Comparison of ENCODE assay signal across 36 cellular contexts in genomic region chr20:38616457-38616856, GRCh38. TPM values are rescaled to one million over a fixed set of nuclear protein-coding genes. Genes with fewer than 3 reads are reported as not detected.
"Had no signal": no experiment of that assay in that cellular context is flagged by ENCODE, and none has a peak within 500 bp of the region (broad histone marks: within the 10 kb centered on the region; RNA-seq: fewer than 3 reads in every experiment).

No MANE protein-coding gene starts in this region.

- H3K9me3 ChIP-seq: ascending aorta had no signal

- ATAC-seq: activated CD4-positive, alpha-beta T cell treated with anti-CD3 and anti-CD28 coated beads for 36 hours; activated CD4-positive, CD25-positive, alpha-beta regulatory T cell treated with anti-CD3 and anti-CD28 coated beads, Interleukin-2, amount 50 U/mL, for 24 hours; activated CD8-positive, alpha-beta memory T cell treated with anti-CD3 and anti-CD28 coated beads, Interleukin-2, amount 10 ng/mL, durations not matched to agents 7 days and 5 days; activated CD8-positive, alpha-beta T cell treated with anti-CD3 and anti-CD28 coated beads, Interleukin-2, amount 10 ng/mL, durations not matched to agents 7 days and 5 days; activated naive CD8-positive, alpha-beta T cell treated with anti-CD3 and anti-CD28 coated beads, Interleukin-2, amount 50 U/mL, for 24 hours; T-helper 17 cell had no signal

- H3K4me1 Mint-ChIP-seq: activated CD4-positive, alpha-beta memory T cell treated with anti-CD3 and anti-CD28 coated beads, Interleukin-2, amount 10 ng/mL, durations not matched to agents 7 days and 5 days; activated CD4-positive, alpha-beta T cell treated with anti-CD3 and anti-CD28 coated beads for 36 hours; activated CD4-positive, alpha-beta T cell treated with anti-CD3 and anti-CD28 coated beads, Interleukin-2, amount 10 ng/mL, durations not matched to agents 7 days and 5 days; activated CD8-positive, alpha-beta memory T cell treated with anti-CD3 and anti-CD28 coated beads, Interleukin-2, amount 10 ng/mL, durations not matched to agents 7 days and 5 days; activated naive CD4-positive, alpha-beta T cell treated with anti-CD3 and anti-CD28 coated beads, Interleukin-2, amount 10 ng/mL, durations not matched to agents 7 days and 5 days; activated naive CD4-positive, alpha-beta T cell treated with anti-CD3 and anti-CD28 coated beads, Interleukin-2, amount 50 U/mL, for 24 hours; activated naive CD8-positive, alpha-beta T cell treated with anti-CD3 and anti-CD28 coated beads, Interleukin-2, amount 10 ng/mL, durations not matched to agents 7 days and 5 days; activated naive CD8-positive, alpha-beta T cell treated with anti-CD3 and anti-CD28 coated beads, Interleukin-2, amount 50 U/mL, for 24 hours; central memory CD8-positive, alpha-beta T cell had no signal

- H3K4me3 Mint-ChIP-seq: activated CD4-positive, alpha-beta memory T cell treated with anti-CD3 and anti-CD28 coated beads, Interleukin-2, amount 10 ng/mL, durations not matched to agents 7 days and 5 days; activated CD4-positive, alpha-beta T cell treated with anti-CD3 and anti-CD28 coated beads for 36 hours; activated CD4-positive, alpha-beta T cell treated with anti-CD3 and anti-CD28 coated beads, Interleukin-2, amount 10 ng/mL, durations not matched to agents 7 days and 5 days; activated CD8-positive, alpha-beta memory T cell treated with anti-CD3 and anti-CD28 coated beads, Interleukin-2, amount 10 ng/mL, durations not matched to agents 7 days and 5 days; activated CD8-positive, alpha-beta T cell treated with anti-CD3 and anti-CD28 coated beads, Interleukin-2, amount 10 ng/mL, durations not matched to agents 7 days and 5 days; activated naive CD4-positive, alpha-beta T cell treated with anti-CD3 and anti-CD28 coated beads, Interleukin-2, amount 10 ng/mL, durations not matched to agents 7 days and 5 days; activated naive CD4-positive, alpha-beta T cell treated with anti-CD3 and anti-CD28 coated beads, Interleukin-2, amount 50 U/mL, for 24 hours; activated naive CD8-positive, alpha-beta T cell; activated naive CD8-positive, alpha-beta T cell treated with anti-CD3 and anti-CD28 coated beads, Interleukin-2, amount 10 ng/mL, durations not matched to agents 7 days and 5 days; activated naive CD8-positive, alpha-beta T cell treated with anti-CD3 and anti-CD28 coated beads, Interleukin-2, amount 50 U/mL, for 24 hours; activated T-cell treated with anti-CD3 and anti-CD28 coated beads, Interleukin-2, amount 50 U/mL, for 24 hours; brain; central memory CD8-positive, alpha-beta T cell; T-helper 17 cell; WTC11 had no signal

- H3K27ac ChIP-seq: ascending aorta, cardiac muscle cell, WERI-Rb-1 had no signal

- H3K36me3 ChIP-seq: ascending aorta, cardiac muscle cell, WERI-Rb-1 had no signal

- H3K36me3 Mint-ChIP-seq: activated CD8-positive, alpha-beta memory T cell treated with anti-CD3 and anti-CD28 coated beads, Interleukin-2, amount 10 ng/mL, durations not matched to agents 7 days and 5 days; activated naive CD4-positive, alpha-beta T cell treated with anti-CD3 and anti-CD28 coated beads, Interleukin-2, amount 10 ng/mL, durations not matched to agents 7 days and 5 days; activated naive CD4-positive, alpha-beta T cell treated with anti-CD3 and anti-CD28 coated beads, Interleukin-2, amount 50 U/mL, for 24 hours; activated naive CD8-positive, alpha-beta T cell; activated naive CD8-positive, alpha-beta T cell treated with anti-CD3 and anti-CD28 coated beads, Interleukin-2, amount 10 ng/mL, durations not matched to agents 7 days and 5 days; brain; WTC11 had no signal

- H3K4me3 ChIP-seq: ascending aorta, cardiac muscle cell had no signal

- DNase-seq: activated CD4-positive, alpha-beta memory T cell treated with anti-CD3 and anti-CD28 coated beads, Interleukin-2, amount 10 ng/mL, durations not matched to agents 7 days and 5 days; activated CD4-positive, alpha-beta T cell treated with anti-CD3 and anti-CD28 coated beads for 1 hour; activated CD4-positive, alpha-beta T cell treated with anti-CD3 and anti-CD28 coated beads for 36 hours; activated CD4-positive, alpha-beta T cell treated with anti-CD3 and anti-CD28 coated beads for 48 hours; activated CD4-positive, alpha-beta T cell treated with anti-CD3 and anti-CD28 coated beads, Interleukin-2, amount 10 ng/mL, durations not matched to agents 7 days and 5 days; activated CD4-positive, alpha-beta T cell treated with anti-CD3 and anti-CD28 coated beads, Interleukin-2, amount 50 U/mL, for 48 hours; activated CD4-positive, CD25-positive, alpha-beta regulatory T cell; activated CD8-positive, alpha-beta memory T cell treated with anti-CD3 and anti-CD28 coated beads for 24 hours; activated CD8-positive, alpha-beta memory T cell treated with anti-CD3 and anti-CD28 coated beads, Interleukin-2, amount 10 ng/mL, durations not matched to agents 7 days and 5 days; activated CD8-positive, alpha-beta memory T cell treated with anti-CD3 and anti-CD28 coated beads, Interleukin-2, amount 50 U/mL, for 48 hours; activated CD8-positive, alpha-beta T cell treated with anti-CD3 and anti-CD28 coated beads, Interleukin-2, amount 10 ng/mL, durations not matched to agents 7 days and 5 days; activated effector memory CD4-positive, alpha-beta T cell treated with Interleukin-2 at 50 U/mL for 16 hours; activated gamma-delta T cell; activated naive CD4-positive, alpha-beta T cell treated with anti-CD3 and anti-CD28 coated beads, Interleukin-2, amount 10 ng/mL, durations not matched to agents 7 days and 5 days; activated naive CD4-positive, alpha-beta T cell treated with Interleukin-2 at 50 U/mL for 16 hours; activated naive CD8-positive, alpha-beta T cell treated with anti-CD3 and anti-CD28 coated beads, Interleukin-2, amount 10 ng/mL, durations not matched to agents 7 days and 5 days; activated naive CD8-positive, alpha-beta T cell treated with anti-CD3 and anti-CD28 coated beads, Interleukin-2, amount 50 U/mL, for 24 hours; activated T-cell treated with anti-CD3 and anti-CD28 coated beads, Interleukin-2, amount 50 U/mL, for 24 hours; activated T-cell treated with anti-CD3 and anti-CD28 coated beads, Interleukin-2, amount 50 U/mL, for 48 hours; amygdala; cerebellar nuclear complex; T-helper 17 cell; T1000; WERI-Rb-1 had no signal

- H3K27ac Mint-ChIP-seq: activated CD4-positive, alpha-beta memory T cell treated with anti-CD3 and anti-CD28 coated beads, Interleukin-2, amount 10 ng/mL, durations not matched to agents 7 days and 5 days; activated CD4-positive, alpha-beta T cell treated with anti-CD3 and anti-CD28 coated beads for 36 hours; activated CD4-positive, alpha-beta T cell treated with anti-CD3 and anti-CD28 coated beads, Interleukin-2, amount 10 ng/mL, durations not matched to agents 7 days and 5 days; activated CD8-positive, alpha-beta memory T cell treated with anti-CD3 and anti-CD28 coated beads, Interleukin-2, amount 10 ng/mL, durations not matched to agents 7 days and 5 days; activated CD8-positive, alpha-beta T cell treated with anti-CD3 and anti-CD28 coated beads, Interleukin-2, amount 10 ng/mL, durations not matched to agents 7 days and 5 days; activated naive CD4-positive, alpha-beta T cell treated with anti-CD3 and anti-CD28 coated beads, Interleukin-2, amount 10 ng/mL, durations not matched to agents 7 days and 5 days; activated naive CD4-positive, alpha-beta T cell treated with anti-CD3 and anti-CD28 coated beads, Interleukin-2, amount 50 U/mL, for 24 hours; activated naive CD8-positive, alpha-beta T cell; activated naive CD8-positive, alpha-beta T cell treated with anti-CD3 and anti-CD28 coated beads, Interleukin-2, amount 10 ng/mL, durations not matched to agents 7 days and 5 days; activated naive CD8-positive, alpha-beta T cell treated with anti-CD3 and anti-CD28 coated beads, Interleukin-2, amount 50 U/mL, for 24 hours; activated T-cell treated with anti-CD3 and anti-CD28 coated beads, Interleukin-2, amount 50 U/mL, for 24 hours; activated T-helper 2 cell treated with anti-CD3 and anti-CD28 coated beads, Interferon-gamma antibody, Interleukin-2, Interleukin-4, amounts not matched to agents 10 μg/mL and 5 μg/mL and 100 μg/mL, durations not matched to agents 14 hours and 24 hours and 36 hours; brain; T-helper 17 cell; WTC11 had no signal

- H3K4me1 ChIP-seq: ascending aorta had no signal

- H3K27me3 ChIP-seq: ascending aorta, cardiac muscle cell had no signal

- H3K9me3 Mint-ChIP-seq: activated CD4-positive, alpha-beta memory T cell treated with anti-CD3 and anti-CD28 coated beads, Interleukin-2, amount 10 ng/mL, durations not matched to agents 7 days and 5 days; activated CD4-positive, alpha-beta T cell treated with anti-CD3 and anti-CD28 coated beads, Interleukin-2, amount 10 ng/mL, durations not matched to agents 7 days and 5 days; activated naive CD4-positive, alpha-beta T cell treated with anti-CD3 and anti-CD28 coated beads, Interleukin-2, amount 10 ng/mL, durations not matched to agents 7 days and 5 days; activated naive CD4-positive, alpha-beta T cell treated with anti-CD3 and anti-CD28 coated beads, Interleukin-2, amount 50 U/mL, for 24 hours; activated naive CD8-positive, alpha-beta T cell treated with anti-CD3 and anti-CD28 coated beads, Interleukin-2, amount 10 ng/mL, durations not matched to agents 7 days and 5 days; activated naive CD8-positive, alpha-beta T cell treated with anti-CD3 and anti-CD28 coated beads, Interleukin-2, amount 50 U/mL, for 24 hours; activated T-cell treated with anti-CD3 and anti-CD28 coated beads, Interleukin-2, amount 50 U/mL, for 24 hours; activated T-helper 2 cell treated with anti-CD3 and anti-CD28 coated beads, Interferon-gamma antibody, Interleukin-2, Interleukin-4, amounts not matched to agents 10 μg/mL and 5 μg/mL and 100 μg/mL, durations not matched to agents 14 hours and 24 hours and 36 hours; brain; central memory CD8-positive, alpha-beta T cell; WTC11 had no signal

RNA-seq across cellular contexts. Expression of gene ARHGAP40, which starts 14.8 kb away (rescaled TPM):
- total RNA-seq: activated CD4-positive, alpha-beta memory T cell treated with anti-CD3 and anti-CD28 coated beads, Interleukin-2, amount 10 ng/mL, durations not matched to agents 7 days and 5 days; activated CD4-positive, alpha-beta T cell treated with anti-CD3 and anti-CD28 coated beads for 36 hours; activated CD4-positive, alpha-beta T cell treated with anti-CD3 and anti-CD28 coated beads, Interleukin-2, amount 10 ng/mL, durations not matched to agents 7 days and 5 days; activated CD8-positive, alpha-beta memory T cell treated with anti-CD3 and anti-CD28 coated beads, Interleukin-2, amount 10 ng/mL, durations not matched to agents 7 days and 5 days; activated CD8-positive, alpha-beta T cell treated with anti-CD3 and anti-CD28 coated beads, Interleukin-2, amount 10 ng/mL, durations not matched to agents 7 days and 5 days; activated naive CD8-positive, alpha-beta T cell treated with anti-CD3 and anti-CD28 coated beads, Interleukin-2, amount 10 ng/mL, durations not matched to agents 7 days and 5 days; activated T-helper 2 cell treated with anti-CD3 and anti-CD28 coated beads, Interferon-gamma antibody, Interleukin-2, Interleukin-4, amounts not matched to agents 10 μg/mL and 5 μg/mL and 100 μg/mL, durations not matched to agents 14 hours and 24 hours and 36 hours; ascending aorta; cardiac muscle cell; T-helper 1 cell treated with Interleukin-12 subunit alpha and Interleukin-12 subunit beta and Interleukin-4 antibody, amounts not matched to agents 30 ng/mL and 1 ng/mL, for 36 hours; T-helper 17 cell; T-helper 2 cell treated with Interferon-gamma antibody and Interleukin-4, amounts not matched to agents 100 ng/mL and 5 ng/mL, for 36 hours had no signal

RNA-seq across cellular contexts. Expression of gene ADIG, which starts 35.5 kb away (rescaled TPM):
- total RNA-seq: activated CD4-positive, alpha-beta memory T cell treated with anti-CD3 and anti-CD28 coated beads, Interleukin-2, amount 10 ng/mL, durations not matched to agents 7 days and 5 days; activated CD4-positive, alpha-beta T cell treated with anti-CD3 and anti-CD28 coated beads for 36 hours; activated CD4-positive, alpha-beta T cell treated with anti-CD3 and anti-CD28 coated beads, Interleukin-2, amount 10 ng/mL, durations not matched to agents 7 days and 5 days; activated CD8-positive, alpha-beta memory T cell treated with anti-CD3 and anti-CD28 coated beads, Interleukin-2, amount 10 ng/mL, durations not matched to agents 7 days and 5 days; activated CD8-positive, alpha-beta T cell treated with anti-CD3 and anti-CD28 coated beads, Interleukin-2, amount 10 ng/mL, durations not matched to agents 7 days and 5 days; activated naive CD8-positive, alpha-beta T cell treated with anti-CD3 and anti-CD28 coated beads, Interleukin-2, amount 10 ng/mL, durations not matched to agents 7 days and 5 days; activated T-helper 2 cell treated with anti-CD3 and anti-CD28 coated beads, Interferon-gamma antibody, Interleukin-2, Interleukin-4, amounts not matched to agents 10 μg/mL and 5 μg/mL and 100 μg/mL, durations not matched to agents 14 hours and 24 hours and 36 hours; ascending aorta; bronchial epithelial cell; cardiac muscle cell; T-helper 1 cell treated with Interleukin-12 subunit alpha and Interleukin-12 subunit beta and Interleukin-4 antibody, amounts not matched to agents 30 ng/mL and 1 ng/mL, for 36 hours; T-helper 17 cell; T-helper 2 cell treated with Interferon-gamma antibody and Interleukin-4, amounts not matched to agents 100 ng/mL and 5 ng/mL, for 36 hours; WTC11 had no signal
